Comparison of ENCODE assay signal across 10 cellular contexts in genomic region chr1:21779613-21780521, GRCh38. TPM values are rescaled to one million over a fixed set of nuclear protein-coding genes. Genes with fewer than 3 reads are reported as not detected.
DNase-seq lines count a peak whose midpoint lies in the region; ATAC-seq and TF ChIP-seq lines count a peak whose summit lies in the region.
"Had no signal": no experiment of that assay in that cellular context is flagged by ENCODE, and none has a peak within 500 bp of the region (broad histone marks: within the 10 kb centered on the region; RNA-seq: fewer than 3 reads in every experiment).

No MANE protein-coding gene starts in this region.

- H4K20me1 ChIP-seq in GM23338 (replicated peaks; ENCODE audit: insufficient read depth), result peaks cover 51% of the 10 kb centered on the region

- H3K27me3 Mint-ChIP-seq in CD14-positive monocyte (ENCODE audit: low read depth in 3 of 3) (peaks cover 0 to 1% (median 0%) of the 10 kb centered on the region in 3 donors), GM23338 (ENCODE audit: insufficient read depth, low read depth, poor library complexity) (peaks cover 13% of the 10 kb centered on the region), activated B cell treated with CpG ODN at 0.5 μM for 24 hours (no peaks in the 10 kb centered on the region)

- H3K27me3 ChIP-seq in GM23338 (ENCODE audit: insufficient read depth), result no peaks in the 10 kb centered on the region
- H3K27me3 ChIP-seq in testis, result no peaks in the 10 kb centered on the region

- no peaks in the 10 kb centered on the region for H3K9me3 Mint-ChIP-seq in CD14-positive monocyte
- H3K9me3 Mint-ChIP-seq in GM23338, result peaks cover 8% of the 10 kb centered on the region; the same call in 2 of the 3 replicates
- peaks cover 2% of the 10 kb centered on the region for H3K9me3 Mint-ChIP-seq in activated B cell treated with CpG ODN at 0.5 μM for 24 hours

- peak overlapping the region in 1 of 2 donors; percentile 38 for H3K4me3 Mint-ChIP-seq in CD14-positive monocyte
- peak overlapping the region; percentile 62; the same call in 2 of the 3 replicates for H3K4me3 Mint-ChIP-seq in GM23338
- H3K4me3 Mint-ChIP-seq in activated B cell treated with CpG ODN at 0.5 μM for 24 hours, result peak overlapping the region; percentile 69

- H3K4me3 ChIP-seq in GM23338, result no peak overlapping the region
- H3K4me3 ChIP-seq in testis, result no peak overlapping the region

- H3K9me3 ChIP-seq in testis, result no peaks in the 10 kb centered on the region

- H3K36me3 ChIP-seq in GM23338 (ENCODE audit: insufficient read depth) (no peaks in the 10 kb centered on the region), testis (ENCODE audit: low read depth, missing control alignments) (no peaks in the 10 kb centered on the region)

- H3K79me2 ChIP-seq in GM23338 (replicated peaks; ENCODE audit: insufficient read depth), result peaks cover 77% of the 10 kb centered on the region

- H2AFZ ChIP-seq in GM23338, result no peak overlapping the region

- no peak for TF ChIP-seq POLR2A in testis (IDR thresholded peaks at IDR 0.05)

- TF ChIP-seq CTCF in CD14-positive monocyte (IDR thresholded peaks at IDR 0.05) (no peak), GM23338 (conservative IDR thresholded peaks at IDR 0.05; ENCODE audit: low read depth in 2 of 2) (no peak), activated B cell treated with CpG ODN at 0.5 μM for 24 hours (IDR thresholded peaks at IDR 0.05) (no peak), testis (IDR thresholded peaks at IDR 0.05) (no peak)

- WGBS in testis, 2 donors, result 76 to 78% methylated on average over 12 of the region's 12 CpGs

- ATAC-seq in GM23338 (no peak), activated B cell treated with CpG ODN at 0.5 μM for 24 hours (ENCODE audit: low read depth) (peak; percentile 6), GM21515 (IDR thresholded peaks at IDR 0.05; ENCODE audit: unreplicated experiment) (no peak)

- CTCF ChIA-PET in activated B cell treated with CpG ODN at 0.5 μM for 24 hours (lab: Charles Lee), result no interaction called here

- no peaks in the 10 kb centered on the region for H3K9me2 ChIP-seq in GM23338 (ENCODE audit: insufficient read depth)

- peak overlapping the region; percentile 34 to 80 (median 68) for H3K27ac Mint-ChIP-seq in CD14-positive monocyte
- H3K27ac Mint-ChIP-seq in GM23338, result no peak overlapping the region; the same call in 1 of the 2 replicates
- H3K27ac Mint-ChIP-seq in activated B cell treated with CpG ODN at 0.5 μM for 24 hours, result peak overlapping the region; percentile 94

- intact Hi-C loops in CD14-positive monocyte (cut with micrococcal nuclease) (loop anchor here (5.0 to 10.0 kb wide), 2 partner anchors 37 to 245 kb away; no protein-coding TSS in a partner anchor), activated B cell treated with CpG ODN at 0.5 μM for 24 hours (cut with micrococcal nuclease) (loop anchor here (5.0 kb wide), 5 partner anchors 33 to 1387 kb away; partner anchors contain the start of genes ECE1, HP1BP3 and LUZP1), testis (cut with DNase I; ENCODE audit: low total_unique reads) (no loop called here)

- H3F3A ChIP-seq in GM23338 (replicated peaks; ENCODE audit: low read depth), result peaks cover 5% of the 10 kb centered on the region; the same call in 1 of the 2 replicates

- H3K36me3 Mint-ChIP-seq in CD14-positive monocyte (peaks cover 0 to 8% of the 10 kb centered on the region in 2 donors), GM23338 (ENCODE audit: low read depth) (peaks cover 10% of the 10 kb centered on the region; the same call in 2 of the 3 replicates), activated B cell treated with CpG ODN at 0.5 μM for 24 hours (ENCODE audit: low read depth) (peaks cover 24% of the 10 kb centered on the region)

- H3K4me1 Mint-ChIP-seq in CD14-positive monocyte (peaks cover 56% of the 10 kb centered on the region), GM23338 (peaks cover 21% of the 10 kb centered on the region), activated B cell treated with CpG ODN at 0.5 μM for 24 hours (peaks cover 54% of the 10 kb centered on the region)

- H3K4me1 ChIP-seq in GM23338 (ENCODE audit: insufficient read depth) (peaks cover under 1% of the 10 kb centered on the region), testis (peaks cover 16% of the 10 kb centered on the region)

- peak overlapping the region; percentile 41; the same call in 1 of the 2 replicates for H3K4me2 ChIP-seq in GM23338

- DNase-seq in CD14-positive monocyte (ENCODE audit: low spot score), result no peak
- no peak for DNase-seq in GM23338 (ENCODE audit: low spot score)
- DNase-seq in activated B cell treated with CpG ODN at 0.5 μM for 24 hours, result no peak
- peak; percentile 91 to 94 for DNase-seq in lung microvascular endothelial cell (ENCODE audit: low read depth in 2 of 2)
- no peak for DNase-seq in testis
- DNase-seq in hippocampal formation (lab: John Stamatoyannopoulos, UW), result no peak
- no peak for DNase-seq in NCI-H1092 treated with DMSO at 0.1 percent for 48 hours (lab: John Stamatoyannopoulos, UW)

- POLR2A ChIA-PET in activated B cell treated with CpG ODN at 0.5 μM for 24 hours (lab: Charles Lee), result interaction anchor here (4.7 kb wide), 1 partner anchor 17 kb away, joined by 96 read pairs; no protein-coding TSS in a partner anchor

- H3K27ac ChIP-seq in GM23338 (ENCODE audit: low read depth) (no peak overlapping the region), testis (no peak overlapping the region)

TF ChIP-seq in GM23338, 12 proteins besides CTCF, POLR2A, EP300 and RAD21 (continues in another document):
- TF ChIP-seq ZNF462 (CRISPR knock-in tag; IDR thresholded peaks at IDR 0.05), result no peak

RNA-seq across cellular contexts. Expression of gene USP48, which starts 3.1 kb away (rescaled TPM):
- polyA plus RNA-seq in CD14-positive monocyte (10 to 100 TPM; 26.5 to 40.2 TPM), GM23338 (2016; fragmentation: Nextera tagmentation; extraction: Ambion mirVana) (144 and 151 TPM in 2 replicates), testis (ENCODE audit: insufficient read depth, low read depth, low replicate concordance) (33.3 TPM)
- 85.9 and 114 TPM in 2 replicates for total RNA-seq in GM23338 (2014; rRNA removed; shearing (Covaris generic))
- total RNA-seq in activated B cell treated with CpG ODN at 0.5 μM for 24 hours (86.3 and 97.3 TPM in 2 replicates), lung microvascular endothelial cell (39.0 and 61.5 TPM in 2 replicates), testis (10 to 100 TPM; 63.0 to 66.2 TPM)

RNA-seq across cellular contexts. Expression of gene LDLRAD2, which starts 32.2 kb away (rescaled TPM):
- polyA plus RNA-seq in CD14-positive monocyte (not detected), GM23338 (2016; fragmentation: Nextera tagmentation; extraction: Ambion mirVana) (5.8 and 11.3 TPM in 2 replicates), testis (ENCODE audit: insufficient read depth, low read depth, low replicate concordance) (1.3 TPM)
- total RNA-seq in GM23338 (2014; rRNA removed; shearing (Covaris generic)), result 0.31 and 1.6 TPM in 2 replicates
- total RNA-seq in activated B cell treated with CpG ODN at 0.5 μM for 24 hours (0.64 and 0.67 TPM in 2 replicates), lung microvascular endothelial cell (under 0.01 TPM in 1 of 2 replicates, not detected in the other), testis (1 to 10 TPM; 1.9 TPM)
- total RNA-seq: bronchial epithelial cell, LHCN-M2 had no signal

Comparison
In these comparisons a context has a peak if more than half of its experiments do, and no peak if none do; other contexts are left out.
1. DNase-seq: peak in lung microvascular endothelial cell (2 of 2); none in CD14-positive monocyte (single experiment), GM23338 (single experiment), activated B cell treated with CpG ODN at 0.5 μM for 24 hours (single experiment), testis (single experiment), hippocampal formation (0 of 2) and NCI-H1092 treated with DMSO at 0.1 percent for 48 hours (single experiment).